In genomic region chr22:42646569-42647525, GRCh38 we compare ENCODE assay signal across 8 cellular contexts. TPM values are rescaled to one million over a fixed set of nuclear protein-coding genes. Genes with fewer than 3 reads are reported as not detected.
A peak's percentile ranks its signal among the peaks of the same experiment; 100 is the strongest.
DNase-seq lines count a peak whose midpoint lies in the region; ATAC-seq and TF ChIP-seq lines count a peak whose summit lies in the region.

No MANE protein-coding gene starts in this region.

- H3K4me3 Mint-ChIP-seq in CD8-positive, alpha-beta T cell, result peak overlapping the region; percentile 32
- H3K4me3 Mint-ChIP-seq in osteocyte (ENCODE audit: unreplicated experiment), result peak overlapping the region; percentile 91

- H3K4me1 Mint-ChIP-seq in CD8-positive, alpha-beta T cell (ENCODE audit: low read depth), result peaks cover 35% of the 10 kb centered on the region
- peaks cover 67% of the 10 kb centered on the region for H3K4me1 Mint-ChIP-seq in osteocyte (ENCODE audit: unreplicated experiment)

- no peak overlapping the region for H3K27ac Mint-ChIP-seq in CD8-positive, alpha-beta T cell
- peak overlapping the region; percentile 96 for H3K27ac Mint-ChIP-seq in osteocyte (ENCODE audit: unreplicated experiment)

- H3K9me3 ChIP-seq in CD8-positive, alpha-beta T cell (ENCODE audit: low read length), result no peaks in the 10 kb centered on the region
- no peaks in the 10 kb centered on the region for H3K9me3 ChIP-seq in RWPE2 (ENCODE audit: severe bottlenecking)

- POLR2A ChIA-PET in CD8-positive, alpha-beta T cell (lab: Charles Lee), result no interaction called here

- DNase-seq in CD8-positive, alpha-beta T cell, result no peak
- DNase-seq in RWPE2 (ENCODE audit: low spot score) (no peak), fibroblast of pulmonary artery (ENCODE audit: low read depth) (peak; percentile 38), osteocyte (ENCODE audit: extremely low spot score, unreplicated experiment) (no peak), ACHN (no peak), H4 (ENCODE audit: low spot score) (no peak)

- H3K4me1 ChIP-seq in CD8-positive, alpha-beta T cell (ENCODE audit: insufficient read depth, low read length), result peaks cover 39% of the 10 kb centered on the region
- H3K4me1 ChIP-seq in RWPE2 (ENCODE audit: insufficient read depth, poor library complexity, severe bottlenecking), result peaks cover 22% of the 10 kb centered on the region

- in situ Hi-C loops in ACHN (cut with HindIII; ENCODE audit: low pct_ligation_motif_present, low pct_unique_long_range_greater_than_20kb, low sequenced_read_pairs), result no loop called here

- no peak for TF ChIP-seq CTCF in CD8-positive, alpha-beta T cell (IDR thresholded peaks at IDR 0.05)
- TF ChIP-seq CTCF in RWPE2 (IDR thresholded peaks at IDR 0.05; ENCODE audit: poor library complexity, severe bottlenecking) (no peak), fibroblast of pulmonary artery (IDR thresholded peaks at IDR 0.05; ENCODE audit: low read length, missing control alignments) (no peak), osteocyte (IDR thresholded peaks at IDR 0.05) (no peak)

- no peak overlapping the region for H3K27ac ChIP-seq in CD8-positive, alpha-beta T cell (ENCODE audit: low read depth, low read length)
- peak overlapping the region; percentile 15 for H3K27ac ChIP-seq in RWPE2 (ENCODE audit: poor library complexity, severe bottlenecking)

- no peak overlapping the region for H3K4me3 ChIP-seq in CD8-positive, alpha-beta T cell (ENCODE audit: low read depth, low read length)
- H3K4me3 ChIP-seq in RWPE2 (ENCODE audit: severe bottlenecking), result no peak overlapping the region
- no peak overlapping the region for H3K4me3 ChIP-seq in fibroblast of pulmonary artery (replicated peaks; ENCODE audit: low read depth, low read length)

- no peaks in the 10 kb centered on the region for H3K27me3 Mint-ChIP-seq in CD8-positive, alpha-beta T cell (ENCODE audit: low read depth)
- H3K27me3 Mint-ChIP-seq in osteocyte (ENCODE audit: unreplicated experiment), result no peaks in the 10 kb centered on the region

- H3K27me3 ChIP-seq in CD8-positive, alpha-beta T cell (ENCODE audit: insufficient read depth, low read length), result no peaks in the 10 kb centered on the region
- no peaks in the 10 kb centered on the region for H3K27me3 ChIP-seq in RWPE2 (ENCODE audit: insufficient read depth, poor library complexity, severe bottlenecking)

- intact Hi-C loops in CD8-positive, alpha-beta T cell (cut with DNase I, micrococcal nuclease), result loop anchor here in 1 of 2 experiments (10.0 kb wide), 1 partner anchor 208 kb away; the partner anchor contains the start of gene ARFGAP3

- no peaks in the 10 kb centered on the region for H3K9me3 Mint-ChIP-seq in CD8-positive, alpha-beta T cell
- H3K9me3 Mint-ChIP-seq in osteocyte (ENCODE audit: unreplicated experiment), result no peaks in the 10 kb centered on the region

- H3K36me3 ChIP-seq in CD8-positive, alpha-beta T cell (ENCODE audit: insufficient read depth, low read length), result no peaks in the 10 kb centered on the region
- H3K36me3 ChIP-seq in RWPE2 (ENCODE audit: low read depth), result no peaks in the 10 kb centered on the region; the same call in 1 of the 2 replicates

- ATAC-seq in CD8-positive, alpha-beta T cell, result no peak
- ATAC-seq in RWPE2 (ENCODE audit: low read depth) (no peak), GM18867 (IDR thresholded peaks at IDR 0.05; ENCODE audit: unreplicated experiment) (no peak), GM21515 (IDR thresholded peaks at IDR 0.05; ENCODE audit: unreplicated experiment) (no peak)

- peaks cover 3% of the 10 kb centered on the region for H3K36me3 Mint-ChIP-seq in CD8-positive, alpha-beta T cell
- H3K36me3 Mint-ChIP-seq in osteocyte (ENCODE audit: unreplicated experiment), result peaks cover 4% of the 10 kb centered on the region

- CTCF ChIA-PET in CD8-positive, alpha-beta T cell (lab: Charles Lee), result interaction anchor here (0.6 to 1.3 kb wide), 2 partner anchors 14 to 15 kb away, joined by 3 read pairs; no protein-coding TSS in a partner anchor

RNA-seq across cellular contexts. Expression of gene CYB5R3, which starts 2.3 kb away (rescaled TPM):
- total RNA-seq in CD8-positive, alpha-beta T cell, result 10 to 100 TPM; 43.8 to 50.2 TPM
- total RNA-seq in osteocyte, result 408 and 430 TPM in 2 replicates
- total RNA-seq in H4 (2014; rRNA removed; shearing (Covaris generic)), result 44.0 and 48.4 TPM in 2 replicates

RNA-seq across cellular contexts. Expression of gene ATP5MGL, which starts 6.4 kb away (rescaled TPM):
- total RNA-seq in CD8-positive, alpha-beta T cell, result 1 to 10 TPM; 3.4 to 5.0 TPM
- 0.47 and 1.3 TPM in 2 replicates for total RNA-seq in osteocyte
- not detected in 2 replicates for total RNA-seq in H4 (2014; rRNA removed; shearing (Covaris generic))

RNA-seq across cellular contexts. Expression of gene POLDIP3, which starts 32.2 kb away (rescaled TPM):
- total RNA-seq in CD8-positive, alpha-beta T cell, result 100 to 1,000 TPM in 1 of 2 experiments, 10 to 100 TPM in 1; 96.4 to 103 TPM
- 77.8 and 77.9 TPM in 2 replicates for total RNA-seq in osteocyte
- 20.2 and 27.8 TPM in 2 replicates for total RNA-seq in H4 (2014; rRNA removed; shearing (Covaris generic))
